ENCODE assay signal across 16 cellular contexts in the genomic region with DNA sequence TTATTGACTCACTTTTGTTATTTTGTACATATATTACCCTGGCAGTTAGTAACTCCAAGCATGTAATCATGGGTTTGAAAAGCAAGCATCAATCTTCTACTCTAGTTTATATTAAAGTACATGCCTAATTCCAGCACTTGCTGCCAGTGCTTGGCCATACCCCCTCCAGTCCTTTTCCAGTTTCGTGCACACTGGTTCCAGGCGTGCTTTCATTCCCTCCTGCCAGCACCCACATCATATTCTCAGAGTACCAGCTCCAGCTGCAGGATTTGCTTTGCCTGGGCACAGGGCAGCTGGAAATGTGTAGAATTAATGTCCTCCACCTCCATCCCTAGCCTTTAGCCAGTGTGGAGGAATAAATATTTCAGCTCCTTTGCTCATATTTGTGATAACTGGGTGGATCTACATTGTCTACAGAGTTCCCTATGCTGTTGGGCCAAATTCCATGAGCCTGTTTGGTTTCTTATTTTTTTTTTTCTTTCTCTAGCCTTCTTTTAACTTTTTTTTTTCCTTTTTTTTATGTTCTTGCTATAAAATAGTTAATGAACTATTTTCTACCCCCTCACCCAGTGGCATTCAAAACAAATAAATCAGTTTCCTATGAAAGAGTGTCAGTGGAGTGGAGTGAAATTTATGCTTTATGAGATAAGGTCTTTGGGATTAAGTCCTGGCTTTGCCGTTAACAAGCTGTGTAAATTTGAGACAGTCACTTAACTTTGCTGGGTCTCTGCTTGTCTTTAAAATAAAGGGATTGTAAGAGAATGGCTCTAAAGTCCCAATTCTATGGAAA. TPM values are rescaled to one million over a fixed set of nuclear protein-coding genes. Genes with fewer than 3 reads are reported as not detected.
A peak's percentile ranks its signal among the peaks of the same experiment; 100 is the strongest.
DNase-seq lines count a peak whose midpoint lies in the region; ATAC-seq and TF ChIP-seq lines count a peak whose summit lies in the region.
"Had no signal": no experiment of that assay in that cellular context is flagged by ENCODE, and none has a peak within 500 bp of the region (broad histone marks: within the 10 kb centered on the region; RNA-seq: fewer than 3 reads in every experiment).

No MANE protein-coding gene starts in this region.

- H3K79me1 ChIP-seq in IMR-90 (ENCODE audit: low read depth in 1 of 2, low read length in 2 of 2), result peaks cover 7 to 22% of the 10 kb centered on the region in 2 experiments; a peak in 3 of 4 replicates

- intact Hi-C loops in IMR-90 (cut with micrococcal nuclease), result no loop called here
- intact Hi-C loops in uterus (cut with DNase I; ENCODE audit: low total_unique reads), result no loop called here

- no peaks in the 10 kb centered on the region for H3K9me3 ChIP-seq in IMR-90 (ENCODE audit: control insufficient read depth, insufficient read depth, low read length)
- no peaks in the 10 kb centered on the region for H3K9me3 ChIP-seq in adipocyte (ENCODE audit: control insufficient read depth, low read length)
- no peaks in the 10 kb centered on the region for H3K9me3 ChIP-seq in uterus

- no peaks in the 10 kb centered on the region for H3K27me3 ChIP-seq in IMR-90 (ENCODE audit: control insufficient read depth, insufficient read depth, low read length)
- H3K27me3 ChIP-seq in adipocyte (replicated peaks; ENCODE audit: control insufficient read depth, insufficient read depth, low read length), result no peaks in the 10 kb centered on the region
- H3K27me3 ChIP-seq in uterus, result no peaks in the 10 kb centered on the region
- no peaks in the 10 kb centered on the region for H3K27me3 ChIP-seq in brain microvascular endothelial cell (replicated peaks)

- no peaks in the 10 kb centered on the region for H3K27me3 Mint-ChIP-seq in mesothelial cell of epicardium (ENCODE audit: low read depth)

- in situ Hi-C loops in IMR-90 (cut with MboI; ENCODE audit: low sequenced_read_pairs), result loop anchor here (5.0 kb wide), 1 partner anchor 69 kb away; no protein-coding TSS in a partner anchor
- in situ Hi-C loops in brain microvascular endothelial cell (cut with HindIII; ENCODE audit: low pct_ligation_motif_present, low sequenced_read_pairs), result no loop called here

- no peak overlapping the region for H3K4me3 Mint-ChIP-seq in mesothelial cell of epicardium

- H3K36me3 ChIP-seq in IMR-90 (ENCODE audit: control insufficient read depth, insufficient read depth, low read length), result no peaks in the 10 kb centered on the region
- H3K36me3 ChIP-seq in adipocyte (ENCODE audit: control insufficient read depth, insufficient read depth, low read length, severe bottlenecking), result no peaks in the 10 kb centered on the region
- H3K36me3 ChIP-seq in uterus, result no peaks in the 10 kb centered on the region
- no peaks in the 10 kb centered on the region for H3K36me3 ChIP-seq in brain microvascular endothelial cell (replicated peaks)

- TF ChIP-seq CTCF in IMR-90 (conservative IDR thresholded peaks at IDR 0.05; ENCODE audit: low read depth, low read length) (no peak), mesothelial cell of epicardium (IDR thresholded peaks at IDR 0.05; ENCODE audit: unreplicated experiment) (no peak), uterus (IDR thresholded peaks at IDR 0.05) (no peak), brain microvascular endothelial cell (IDR thresholded peaks at IDR 0.05; ENCODE audit: low read depth, low read length, missing control alignments) (no peak)

- H2BK5ac ChIP-seq in IMR-90 (ENCODE audit: low read depth, low read length, poor library complexity, severe bottlenecking), result no peak overlapping the region

- CTCF ChIA-PET in IMR-90 (lab: Yijun Ruan, JAX), result no interaction called here

- no peak overlapping the region for H3K14ac ChIP-seq in IMR-90 (replicated peaks; ENCODE audit: low read depth, low read length)

- H3K4ac ChIP-seq in IMR-90 (ENCODE audit: low read depth, low read length), result no peak overlapping the region; the same call in 1 of the 2 replicates

- H2AK5ac ChIP-seq in IMR-90 (ENCODE audit: low read depth, low read length), result 0 out of 2 replicates have a peak overlapping the region, but pooled peaks have one; percentile 35

- no peak overlapping the region for H3K18ac ChIP-seq in IMR-90 (ENCODE audit: low read depth, low read length)

- no peak overlapping the region for H2AK9ac ChIP-seq in IMR-90 (replicated peaks; ENCODE audit: low read depth, low read length, poor library complexity)

- H3K9me1 ChIP-seq in IMR-90 (ENCODE audit: insufficient read depth, low read length), result peaks cover 13% of the 10 kb centered on the region

- TF ChIP-seq RAD21 in IMR-90 (IDR thresholded peaks at IDR 0.05; ENCODE audit: low read length), result no peak

- H3K4me3 ChIP-seq in IMR-90 (ENCODE audit: insufficient read depth, low read depth, low read length) (no peak overlapping the region), adipocyte (ENCODE audit: low read length) (peak overlapping the region; percentile 7), uterus (no peak overlapping the region), brain microvascular endothelial cell (ENCODE audit: low read depth, low read length) (no peak overlapping the region)

- H3K4me2 ChIP-seq in IMR-90 (ENCODE audit: low read depth, low read length), result no peak overlapping the region
- H3K4me2 ChIP-seq: KMS-11 had no signal

- TF ChIP-seq POLR2A in IMR-90 (IDR thresholded peaks at IDR 0.05; ENCODE audit: low read depth, low read length), result no peak
- no peak for TF ChIP-seq POLR2A in uterus (IDR thresholded peaks at IDR 0.05)

- no peaks in the 10 kb centered on the region for H3K9me3 Mint-ChIP-seq in mesothelial cell of epicardium

- dilution Hi-C loops in IMR-90 (cut with HindIII; ENCODE audit: low sequenced_read_pairs, unreplicated experiment), result no loop called here

- no peak overlapping the region for H3K27ac ChIP-seq in IMR-90 (ENCODE audit: insufficient read depth, low read length)
- peak overlapping the region; percentile 18 to 19 for H3K27ac ChIP-seq in uterus
- no peak overlapping the region for H3K27ac ChIP-seq in brain microvascular endothelial cell
- H3K27ac ChIP-seq: KMS-11 had no signal

- no peak overlapping the region for H4K8ac ChIP-seq in IMR-90 (ENCODE audit: low read depth in 2 of 2, low read length in 2 of 2)

- ATAC-seq in IMR-90 (ENCODE audit: low read depth) (no peak), HG03565 (IDR thresholded peaks at IDR 0.05; ENCODE audit: unreplicated experiment) (no peak)
- ATAC-seq: SK-N-SH treated with all-trans-retinoic acid at 6 μM for 48 hours had no signal

- no peak overlapping the region for H3K56ac ChIP-seq in IMR-90 (ENCODE audit: extremely low read depth, insufficient read depth, low read length)

- H2BK15ac ChIP-seq in IMR-90 (ENCODE audit: low read depth, low read length), result no peak overlapping the region

- peaks cover 13% of the 10 kb centered on the region for H3K4me1 ChIP-seq in IMR-90 (ENCODE audit: control insufficient read depth, insufficient read depth, low read length)
- peaks cover 64% of the 10 kb centered on the region for H3K4me1 ChIP-seq in adipocyte (ENCODE audit: control insufficient read depth, insufficient read depth, low read length)
- peaks cover 0 to 8% of the 10 kb centered on the region in 2 donors for H3K4me1 ChIP-seq in uterus

- POLR2A ChIA-PET in IMR-90 (lab: Charles Lee; ENCODE audit: unreplicated experiment), result no interaction called here

- peak overlapping the region; percentile 77 for H3K27ac Mint-ChIP-seq in mesothelial cell of epicardium

- H2BK20ac ChIP-seq in IMR-90 (ENCODE audit: low read depth, low read length), result no peak overlapping the region

- H4K91ac ChIP-seq in IMR-90 (ENCODE audit: insufficient read depth, low read depth, low read length), result no peak overlapping the region

- no peak overlapping the region for H3K23ac ChIP-seq in IMR-90 (ENCODE audit: low read depth, low read length)

- BruUV-seq in IMR-90 (replicated peaks; lab: Mats Ljungman, UMichigan), result no TSS peak

- no peak for DNase-seq in IMR-90
- no peak for DNase-seq in adipocyte (ENCODE audit: low read depth)
- DNase-seq in mesothelial cell of epicardium (ENCODE audit: low spot score in 2 of 2, unreplicated experiment in 2 of 2), result no peak
- no peak for DNase-seq in uterus
- DNase-seq in activated CD4-positive, CD25-positive, alpha-beta regulatory T cell treated with anti-CD3 and anti-CD28 coated beads, Interleukin-2, amount 50 U/mL, for 72 hours, result no peak
- no peak for DNase-seq in brain microvascular endothelial cell
- DNase-seq: COR-L47, NCI-H1092, NCI-H1694, NCI-H2107, NCI-H226, NCI-H526, SHP77 treated with DMSO at 0.1 percent for 48 hours had no signal

- 0 out of 2 replicates have a peak overlapping the region, but pooled peaks have one; percentile 15 for H2BK120ac ChIP-seq in IMR-90 (ENCODE audit: low read depth, low read length)

- WGBS in IMR-90 (ENCODE audit: extremely low coverage in 2 of 2, insufficient read length in 1 of 2), 2 experiments, result 0% methylated on average over 1 of the region's 3 CpGs; no CpG with 5 or more reads in 1 of the 2 experiments

- no peak overlapping the region for H2AFZ ChIP-seq in IMR-90 (replicated peaks; ENCODE audit: low read length, poor library complexity)

- H3K36me3 Mint-ChIP-seq in mesothelial cell of epicardium, result no peaks in the 10 kb centered on the region

- H3K9ac ChIP-seq in IMR-90 (ENCODE audit: low read depth, low read length) (no peak overlapping the region), adipocyte (ENCODE audit: low read length) (peak overlapping the region; percentile 26)
- H3K9ac ChIP-seq: KMS-11 had no signal

- no peaks in the 10 kb centered on the region for H4K20me1 ChIP-seq in IMR-90 (ENCODE audit: insufficient read depth, low read length)

- H4K5ac ChIP-seq in IMR-90 (ENCODE audit: low read depth, low read length), result no peak overlapping the region

- peaks cover 81% of the 10 kb centered on the region for H3K4me1 Mint-ChIP-seq in mesothelial cell of epicardium

TF ChIP-seq in IMR-90, 13 proteins besides CTCF, POLR2A, EP300 and RAD21 (continues in another document):
- TF ChIP-seq, protein P1, sequence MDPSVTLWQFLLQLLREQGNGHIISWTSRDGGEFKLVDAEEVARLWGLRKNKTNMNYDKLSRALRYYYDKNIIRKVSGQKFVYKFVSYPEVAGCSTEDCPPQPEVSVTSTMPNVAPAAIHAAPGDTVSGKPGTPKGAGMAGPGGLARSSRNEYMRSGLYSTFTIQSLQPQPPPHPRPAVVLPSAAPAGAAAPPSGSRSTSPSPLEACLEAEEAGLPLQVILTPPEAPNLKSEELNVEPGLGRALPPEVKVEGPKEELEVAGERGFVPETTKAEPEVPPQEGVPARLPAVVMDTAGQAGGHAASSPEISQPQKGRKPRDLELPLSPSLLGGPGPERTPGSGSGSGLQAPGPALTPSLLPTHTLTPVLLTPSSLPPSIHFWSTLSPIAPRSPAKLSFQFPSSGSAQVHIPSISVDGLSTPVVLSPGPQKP (IDR thresholded peaks at IDR 0.05; ENCODE audit: borderline replicate concordance, low read depth, low read length), result no peak

RNA-seq across cellular contexts. Expression of a gene that starts 2.6 kb away (rescaled TPM):
- total RNA-seq in IMR-90 (2012; rRNA removed) (132 and 233 TPM in 2 replicates), mesothelial cell of epicardium (40.5 to 43.0 TPM (median 40.5 TPM) in 3 replicates), uterus (100 to 1,000 TPM in 3 of 4 donors, 10 to 100 TPM in 1; 45.3 to 179 (median 120) TPM)
- 74.4 and 92.3 TPM in 2 replicates for polyA plus RNA-seq in IMR-90 (2012; rRNA removed)
- polyA plus RNA-seq in IMR-90 (2012; cell fraction: cytosol; rRNA removed), result 15.5 and 25.7 TPM in 2 replicates
- 4.8 and 43.9 TPM in 2 replicates for polyA plus RNA-seq in IMR-90 (2012; cell fraction: nucleus; rRNA removed; ENCODE audit: low replicate concordance)

Comparison
In these comparisons a context has a peak if more than half of its experiments do, and no peak if none do; other contexts are left out.
1. H3K27ac ChIP-seq: peak in uterus (2 of 2); none in IMR-90 (single experiment) and brain microvascular endothelial cell (single experiment).